In the genomic region with DNA sequence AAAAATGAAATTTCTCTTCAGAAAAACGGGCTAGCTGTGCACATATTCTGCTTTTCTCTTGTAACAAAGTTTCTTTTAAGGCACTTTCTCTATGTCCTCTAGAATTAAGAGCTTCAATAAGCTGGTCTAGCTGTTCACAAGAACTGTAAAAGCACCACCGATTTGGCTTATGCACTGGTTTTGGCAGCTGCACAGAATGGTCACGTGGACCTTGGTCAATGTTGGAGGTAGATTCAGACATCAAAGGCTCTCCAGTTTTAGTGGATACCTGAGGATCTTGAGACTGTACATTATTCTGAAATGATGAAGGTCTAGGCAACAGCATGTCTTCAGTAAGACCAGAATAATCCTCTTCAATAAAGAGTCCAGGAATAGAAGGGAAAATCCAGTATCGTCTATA, we compare ENCODE assay signal across 21 cellular contexts.
DNase-seq lines count a peak whose midpoint lies in the region; ATAC-seq and TF ChIP-seq lines count a peak whose summit lies in the region.
"Had no signal": no experiment of that assay in that cellular context is flagged by ENCODE, and none has a peak within 500 bp of the region (broad histone marks: within the 10 kb centered on the region; RNA-seq: fewer than 3 reads in every experiment).

No MANE protein-coding gene starts in this region.

- no peaks in the 10 kb centered on the region for H3K9me3 Mint-ChIP-seq in activated T-cell treated with anti-CD3 and anti-CD28 coated beads, Interleukin-2, amount 50 U/mL, for 24 hours
- no peaks in the 10 kb centered on the region for H3K9me3 Mint-ChIP-seq in H9
- H3K9me3 Mint-ChIP-seq: CD4-positive, alpha-beta T cell had no signal

- TF ChIP-seq CTCF in IMR-90 (conservative IDR thresholded peaks at IDR 0.05; ENCODE audit: low read depth, low read length) (no peak), mammary epithelial cell (conservative IDR thresholded peaks at IDR 0.05 in 1 of 2, IDR thresholded peaks at IDR 0.05 in 1 of 2; ENCODE audit: extremely low read depth in 1 of 2, insufficient read depth in 1 of 2, low read depth in 1 of 2, low read length in 2 of 2) (no peak), right lobe of liver (IDR thresholded peaks at IDR 0.05) (no peak), H9 (conservative IDR thresholded peaks at IDR 0.05) (no peak)

- H3K36me3 Mint-ChIP-seq in activated T-cell treated with anti-CD3 and anti-CD28 coated beads, Interleukin-2, amount 50 U/mL, for 24 hours (ENCODE audit: low read depth): peaks cover 90% of the 10 kb centered on the region
- H3K36me3 Mint-ChIP-seq in H9 (ENCODE audit: insufficient read depth in 1 of 3, low read depth in 3 of 3): peaks cover 2 to 34% (median 4%) of the 10 kb centered on the region in 3 experiments; a peak in 4 of 7 replicates

- 0 out of 2 replicates have a peak, but pooled peaks cover 5% of the 10 kb centered on the region for H3K9me1 ChIP-seq in IMR-90 (ENCODE audit: insufficient read depth, low read length)

- H4K20me1 ChIP-seq in IMR-90 (ENCODE audit: insufficient read depth, low read length) (no peaks in the 10 kb centered on the region), mammary epithelial cell (ENCODE audit: insufficient read depth, low read length) (no peaks in the 10 kb centered on the region), H9 (ENCODE audit: control insufficient read depth, insufficient read depth, insufficient read length) (no peaks in the 10 kb centered on the region)

- no peak overlapping the region for H3K4ac ChIP-seq in IMR-90 (ENCODE audit: low read depth, low read length)
- no peak overlapping the region for H3K4ac ChIP-seq in H9 (ENCODE audit: low read depth, low read length)

- no peak overlapping the region for H2BK20ac ChIP-seq in IMR-90 (ENCODE audit: low read depth, low read length)
- no peak overlapping the region for H2BK20ac ChIP-seq in H9 (ENCODE audit: low read depth, low read length, poor library complexity, severe bottlenecking)

- H3K4me1 Mint-ChIP-seq in activated T-cell treated with anti-CD3 and anti-CD28 coated beads, Interleukin-2, amount 50 U/mL, for 24 hours (ENCODE audit: low read depth): no peaks in the 10 kb centered on the region
- no peaks in the 10 kb centered on the region for H3K4me1 Mint-ChIP-seq in H9

- dilution Hi-C loops in IMR-90 (cut with HindIII; ENCODE audit: low sequenced_read_pairs, unreplicated experiment) (no loop called here), mammary epithelial cell (cut with HindIII; ENCODE audit: low sequenced_read_pairs) (no loop called here)

- H2BK120ac ChIP-seq in IMR-90 (ENCODE audit: low read depth, low read length): no peak overlapping the region
- H2BK120ac ChIP-seq in H9 (ENCODE audit: low read depth, low read length, poor library complexity, severe bottlenecking): no peak overlapping the region

- H3K9me3 ChIP-seq in IMR-90 (ENCODE audit: control insufficient read depth, insufficient read depth, low read length): no peaks in the 10 kb centered on the region
- H3K9me3 ChIP-seq in mammary epithelial cell (replicated peaks; ENCODE audit: insufficient read depth, low read length): no peaks in the 10 kb centered on the region
- no peaks in the 10 kb centered on the region for H3K9me3 ChIP-seq in right lobe of liver
- H3K9me3 ChIP-seq in H9 (ENCODE audit: control insufficient read depth, low read depth, low read length): no peaks in the 10 kb centered on the region
- H3K9me3 ChIP-seq: BLaER1 treated with 17β-estradiol and CSF1 and Interleukin-3, amounts not matched to agents 10 nM and 100 nM; MG63 had no signal

- no peak overlapping the region for H3K27ac ChIP-seq in IMR-90 (ENCODE audit: insufficient read depth, low read length)
- no peak overlapping the region for H3K27ac ChIP-seq in mammary epithelial cell (ENCODE audit: insufficient read depth, low read depth, low read length)
- H3K27ac ChIP-seq in right lobe of liver: no peak overlapping the region
- H3K27ac ChIP-seq in H9 (ENCODE audit: insufficient read length, low read depth, low read length): no peak overlapping the region
- H3K27ac ChIP-seq: BLaER1 treated with 17β-estradiol and CSF1 and Interleukin-3, amounts not matched to agents 10 nM and 100 nM; SK-N-MC had no signal

- intact Hi-C loops in IMR-90 (cut with micrococcal nuclease): no loop called here
- intact Hi-C loops in mammary epithelial cell (cut with micrococcal nuclease): no loop called here
- intact Hi-C loops in right lobe of liver (cut with DNase I): no loop called here

- H2AK9ac ChIP-seq in IMR-90 (replicated peaks; ENCODE audit: low read depth, low read length, poor library complexity): no peak overlapping the region

- H3K56ac ChIP-seq in IMR-90 (ENCODE audit: extremely low read depth, insufficient read depth, low read length) (no peak overlapping the region), H9 (ENCODE audit: insufficient read length, low read depth, low read length) (no peak overlapping the region)

- TF ChIP-seq POLR2A in IMR-90 (IDR thresholded peaks at IDR 0.05; ENCODE audit: low read depth, low read length) (no peak), right lobe of liver (IDR thresholded peaks at IDR 0.05) (no peak)

- peak overlapping the region; percentile 1 for H3K27ac Mint-ChIP-seq in activated T-cell treated with anti-CD3 and anti-CD28 coated beads, Interleukin-2, amount 50 U/mL, for 24 hours
- H3K27ac Mint-ChIP-seq in H9: no peak overlapping the region

- no peak overlapping the region for H2BK15ac ChIP-seq in IMR-90 (ENCODE audit: low read depth, low read length)
- H2BK15ac ChIP-seq in H9 (ENCODE audit: low read depth, low read length): no peak overlapping the region

- H3K4me3 Mint-ChIP-seq in activated T-cell treated with anti-CD3 and anti-CD28 coated beads, Interleukin-2, amount 50 U/mL, for 24 hours: no peak overlapping the region
- no peak overlapping the region for H3K4me3 Mint-ChIP-seq in H9
- H3K4me3 Mint-ChIP-seq: CD4-positive, alpha-beta T cell had no signal

- H3K4me2 ChIP-seq in IMR-90 (ENCODE audit: low read depth, low read length) (no peak overlapping the region), mammary epithelial cell (ENCODE audit: insufficient read depth, low read depth, low read length) (no peak overlapping the region), H9 (ENCODE audit: insufficient read depth, insufficient read length, low read length) (no peak overlapping the region)
- H3K4me2 ChIP-seq: BLaER1 treated with 17β-estradiol and CSF1 and Interleukin-3, amounts not matched to agents 10 nM and 100 nM had no signal

- H3K14ac ChIP-seq in IMR-90 (replicated peaks; ENCODE audit: low read depth, low read length): no peak overlapping the region
- H3K14ac ChIP-seq in H9 (ENCODE audit: insufficient read depth, low read length): no peak overlapping the region

- H3K18ac ChIP-seq in IMR-90 (ENCODE audit: low read depth, low read length): no peak overlapping the region
- H3K18ac ChIP-seq in H9 (ENCODE audit: insufficient read length, low read depth, low read length): no peak overlapping the region

- H3K23me2 ChIP-seq in H9 (ENCODE audit: insufficient read length, low read depth, low read length, poor library complexity, severe bottlenecking): no peaks in the 10 kb centered on the region

- TSS peak; percentile 96 for BruUV-seq in IMR-90 (replicated peaks; lab: Mats Ljungman, UMichigan)
- BruUV-seq in mammary epithelial cell (replicated peaks; lab: Mats Ljungman, UMichigan): TSS peak; percentile 94

- H4K5ac ChIP-seq in IMR-90 (ENCODE audit: low read depth, low read length) (no peak overlapping the region), H9 (ENCODE audit: insufficient read length, low read depth, low read length) (no peak overlapping the region)

- peaks cover 4% of the 10 kb centered on the region for H3K4me1 ChIP-seq in IMR-90 (ENCODE audit: control insufficient read depth, insufficient read depth, low read length)
- peaks cover 8% of the 10 kb centered on the region for H3K4me1 ChIP-seq in mammary epithelial cell (ENCODE audit: insufficient read depth, low read length)
- H3K4me1 ChIP-seq in right lobe of liver: peaks cover 0 to 11% (median 0%) of the 10 kb centered on the region in 4 donors
- H3K4me1 ChIP-seq in H9 (ENCODE audit: insufficient read depth, low read length): no peaks in the 10 kb centered on the region

- H3K9ac ChIP-seq in IMR-90 (ENCODE audit: low read depth, low read length) (no peak overlapping the region), mammary epithelial cell (ENCODE audit: insufficient read depth, low read length) (no peak overlapping the region), H9 (ENCODE audit: extremely low read depth, insufficient read length, low read length) (no peak overlapping the region)
- H3K9ac ChIP-seq: BLaER1 treated with 17β-estradiol and CSF1 and Interleukin-3, amounts not matched to agents 10 nM and 100 nM had no signal

- H3K27me3 Mint-ChIP-seq in activated T-cell treated with anti-CD3 and anti-CD28 coated beads, Interleukin-2, amount 50 U/mL, for 24 hours: no peaks in the 10 kb centered on the region
- no peaks in the 10 kb centered on the region for H3K27me3 Mint-ChIP-seq in H9 (ENCODE audit: low read depth)
- H3K27me3 Mint-ChIP-seq: CD4-positive, alpha-beta T cell had no signal

- H2AFZ ChIP-seq in IMR-90 (replicated peaks; ENCODE audit: low read length, poor library complexity) (no peak overlapping the region), mammary epithelial cell (ENCODE audit: low read depth, low read length) (no peak overlapping the region), H9 (ENCODE audit: low read length) (no peak overlapping the region)

- no peak overlapping the region for H4K91ac ChIP-seq in IMR-90 (ENCODE audit: insufficient read depth, low read depth, low read length)
- no peak overlapping the region for H4K91ac ChIP-seq in H9 (ENCODE audit: insufficient read length, low read depth, low read length)

- H2BK5ac ChIP-seq in IMR-90 (ENCODE audit: low read depth, low read length, poor library complexity, severe bottlenecking) (no peak overlapping the region), H9 (ENCODE audit: insufficient read length, low read length) (no peak overlapping the region)

- no peak overlapping the region for H3K23ac ChIP-seq in IMR-90 (ENCODE audit: low read depth, low read length)
- no peak overlapping the region for H3K23ac ChIP-seq in H9 (ENCODE audit: insufficient read length, low read depth, low read length)

- no CpG with 5 or more reads among the region's 4 CpGs for WGBS in IMR-90 (ENCODE audit: extremely low coverage in 2 of 2, insufficient read length in 1 of 2), 2 experiments
- 98% methylated on average over 4 of the region's 4 CpGs for WGBS in mammary epithelial cell (ENCODE audit: low coverage, missing lambda C conversion rate)
- WGBS in right lobe of liver (ENCODE audit: insufficient coverage, low coverage, low lambda C conversion rate, missing lambda C conversion rate): 72% methylated on average over 4 of the region's 4 CpGs
- no CpG with 5 or more reads among the region's 4 CpGs for WGBS in H9 (ENCODE audit: extremely low coverage, insufficient read length, low lambda C conversion rate)

- H3K36me3 ChIP-seq in IMR-90 (ENCODE audit: control insufficient read depth, insufficient read depth, low read length) (peaks cover 15% of the 10 kb centered on the region), mammary epithelial cell (ENCODE audit: insufficient read depth, low read length) (peaks cover 33% of the 10 kb centered on the region), right lobe of liver (peaks cover 0 to 12% (median 3%) of the 10 kb centered on the region in 4 donors)

- in situ Hi-C loops in IMR-90 (cut with MboI; ENCODE audit: low sequenced_read_pairs): no loop called here
- in situ Hi-C loops in mammary epithelial cell (cut with MboI; ENCODE audit: low sequenced_read_pairs in 2 of 2): no loop called here

- CTCF ChIA-PET in IMR-90 (lab: Yijun Ruan, JAX): no interaction called here
- CTCF ChIA-PET in mammary epithelial cell (lab: Charles Lee; ENCODE audit: low non-redundant PET): no interaction called here

- H2AK5ac ChIP-seq in IMR-90 (ENCODE audit: low read depth, low read length): no peak overlapping the region
- no peak overlapping the region for H2AK5ac ChIP-seq in H9 (ENCODE audit: insufficient read length, low read length)

- H2BK12ac ChIP-seq in H9 (ENCODE audit: insufficient read length, low read depth, low read length): no peak overlapping the region

- H4K8ac ChIP-seq in IMR-90 (ENCODE audit: low read depth in 2 of 2, low read length in 2 of 2) (no peak overlapping the region), H9 (replicated peaks; ENCODE audit: insufficient read length, low read depth, low read length) (no peak overlapping the region)

- H3K79me2 ChIP-seq in mammary epithelial cell (ENCODE audit: insufficient read depth, low read length): no peaks in the 10 kb centered on the region
- H3K79me2 ChIP-seq in H9 (ENCODE audit: insufficient read depth, low read length): no peaks in the 10 kb centered on the region

- POLR2A ChIA-PET in IMR-90 (lab: Charles Lee; ENCODE audit: unreplicated experiment): no interaction called here

- no peaks in the 10 kb centered on the region for H3K27me3 ChIP-seq in IMR-90 (ENCODE audit: control insufficient read depth, insufficient read depth, low read length)
- no peaks in the 10 kb centered on the region for H3K27me3 ChIP-seq in mammary epithelial cell (ENCODE audit: insufficient read depth, low read length)
- H3K27me3 ChIP-seq in right lobe of liver: no peaks in the 10 kb centered on the region
- no peaks in the 10 kb centered on the region for H3K27me3 ChIP-seq in H9 (ENCODE audit: insufficient read depth, low read length)
- H3K27me3 ChIP-seq: BLaER1 treated with 17β-estradiol and CSF1 and Interleukin-3, amounts not matched to agents 10 nM and 100 nM; MG63 had no signal

- no peak for DNase-seq in activated T-cell treated with anti-CD3 and anti-CD28 coated beads, Interleukin-2, amount 50 U/mL, for 24 hours
- DNase-seq in activated T-cell treated with anti-CD3 and anti-CD28 coated beads, Interleukin-2, amount 50 U/mL, for 1 hour: no peak
- no peak for DNase-seq in IMR-90
- no peak for DNase-seq in mammary epithelial cell
- peak in 1 of 3 donors; percentile 69 for DNase-seq in right lobe of liver
- no peak for DNase-seq in retina
- no peak for DNase-seq in H9
- no peak for DNase-seq in activated CD8-positive, alpha-beta memory T cell treated with anti-CD3 and anti-CD28 coated beads, Interleukin-2, amount 50 U/mL, for 48 hours
- DNase-seq: 8988T; CD4-positive, alpha-beta T cell; MG63; NCI-H1105 treated with DMSO at 0.1 percent for 48 hours; NCI-H146; NCI-H1930; NCI-H446; NCI-H526; NK-92 treated with Interleukin-12 subunit alpha and Interleukin-12 subunit beta, amount 100 ng/mL, for 24 hours; SIG-M5 had no signal

- H3T11ph ChIP-seq in H9 (ENCODE audit: low read length): no peak overlapping the region

- no peak for ATAC-seq in IMR-90 (ENCODE audit: low read depth)
- peak; percentile 63 to 84 (median 70) for ATAC-seq in right lobe of liver
- ATAC-seq: K562 had no signal

- TF ChIP-seq RAD21 in IMR-90 (IDR thresholded peaks at IDR 0.05; ENCODE audit: low read length): no peak

- H3K4me3 ChIP-seq in IMR-90 (ENCODE audit: insufficient read depth, low read depth, low read length): no peak overlapping the region
- H3K4me3 ChIP-seq in mammary epithelial cell (replicated peaks in 1 of 3; ENCODE audit: insufficient read depth in 1 of 3, low read depth in 2 of 3, low read length in 3 of 3): no peak overlapping the region
- no peak overlapping the region for H3K4me3 ChIP-seq in right lobe of liver
- H3K4me3 ChIP-seq: BLaER1 treated with 17β-estradiol and CSF1 and Interleukin-3, amounts not matched to agents 10 nM and 100 nM; K562; MG63; SK-N-MC had no signal

- H3K79me1 ChIP-seq in IMR-90 (ENCODE audit: low read depth in 1 of 2, low read length in 2 of 2): peaks cover 10 to 16% of the 10 kb centered on the region in 2 experiments
- H3K79me1 ChIP-seq in H9 (ENCODE audit: insufficient read depth, low read depth, low read length, poor library complexity, severe bottlenecking): no peaks in the 10 kb centered on the region
